In genomic region chr4:173334085-173334890, GRCh38 we compare ENCODE assay signal across 8 cellular contexts. TPM values are rescaled to one million over a fixed set of nuclear protein-coding genes. Genes with fewer than 3 reads are reported as not detected.
A peak's percentile ranks its signal among the peaks of the same experiment; 100 is the strongest.
DNase-seq lines count a peak whose midpoint lies in the region; ATAC-seq and TF ChIP-seq lines count a peak whose summit lies in the region.

Gene HMGB2, minus strand, starts transcription at chr4:173334358. Its CDS starts 709 bp downstream, at chr4:173333649.

- H3K79me2 ChIP-seq in neural progenitor cell (ENCODE audit: low read depth) = peaks cover 72% of the 10 kb centered on the region

- peaks cover 33% of the 10 kb centered on the region for H4K20me1 ChIP-seq in neural progenitor cell (ENCODE audit: low read depth)

- CTCF ChIA-PET in HEK293T (lab: Yijun Ruan, JAX) = interaction anchor here (1.4 to 1.7 kb wide), 3 partner anchors 31 to 77 kb away, joined by 3 to 6 read pairs (median 4); no protein-coding TSS in a partner anchor

- no peak for TF ChIP-seq CTCF in foreskin keratinocyte (conservative IDR thresholded peaks at IDR 0.05)
- TF ChIP-seq CTCF in neural progenitor cell (IDR thresholded peaks at IDR 0.05) = no peak

- no peaks in the 10 kb centered on the region for H3K9me3 ChIP-seq in neural progenitor cell (ENCODE audit: low read depth)

- POLR2A ChIA-PET in HEK293T (lab: Yijun Ruan, JAX) = interaction anchor here (0.6 to 6.3 kb wide), 71 partner anchors 9 to 949 kb away, joined by 3 to 317 read pairs (median 4); partner anchors contain the start of genes CEP44, FBXO8, GALNT7 and HAND2

- H3K4me3 ChIP-seq in neural progenitor cell = peak within 1 kb of the TSS; percentile 99

- peak within 1 kb of the TSS; percentile 100 for H3K4me3 Mint-ChIP-seq in neural progenitor cell

- H3K4me2 ChIP-seq in neural progenitor cell = peak within 1 kb of the TSS; percentile 95

- H3K27ac Mint-ChIP-seq in neural progenitor cell = peak within 1 kb of the TSS; percentile 100

- H2AFZ ChIP-seq in neural progenitor cell (replicated peaks) = peak within 1 kb of the TSS; percentile 97

- H3F3A ChIP-seq in neural progenitor cell (ENCODE audit: low read depth) = peaks cover 49% of the 10 kb centered on the region

- H3K27me3 Mint-ChIP-seq in neural progenitor cell (ENCODE audit: insufficient read depth, low read depth) = peaks cover 9% of the 10 kb centered on the region

- H3K36me3 Mint-ChIP-seq in neural progenitor cell = peaks cover 24% of the 10 kb centered on the region

- H3K27me3 ChIP-seq in foreskin keratinocyte (no peaks in the 10 kb centered on the region), neural progenitor cell (no peaks in the 10 kb centered on the region)

- peaks cover 3% of the 10 kb centered on the region for H3K9me3 Mint-ChIP-seq in neural progenitor cell

- peak; percentile 94 for ATAC-seq in foreskin keratinocyte

- in situ Hi-C loops in SK-MEL-5 (cut with HindIII; ENCODE audit: low pct_unique_long_range_greater_than_20kb, low sequenced_read_pairs) = no loop called here

- DNase-seq in GF-D8 (lab: John Stamatoyannopoulos, UW) (peak; percentile 98), HEK293T (ENCODE audit: extremely low spot score) (peak; percentile 94), MV-4-11 (lab: John Stamatoyannopoulos, UW) (peak; percentile 100), SK-MEL-5 (ENCODE audit: low read depth, low spot score) (peak; percentile 100), foreskin keratinocyte (peak; percentile 99), neural progenitor cell (ENCODE audit: low spot score) (peak; percentile 100), stromal cell of bone marrow (ENCODE audit: low read depth) (peak; percentile 100)
- peak; percentile 100 for DNase-seq in activated naive CD4-positive, alpha-beta T cell treated with Interleukin-2 at 50 U/mL for 16 hours

- peak within 1 kb of the TSS; percentile 100 for H3K9ac ChIP-seq in neural progenitor cell

- peaks cover 31% of the 10 kb centered on the region for H3K4me1 Mint-ChIP-seq in neural progenitor cell

- H3K4me1 ChIP-seq in foreskin keratinocyte = peaks cover 17% of the 10 kb centered on the region
- peaks cover 37% of the 10 kb centered on the region for H3K4me1 ChIP-seq in neural progenitor cell

- H3K27ac ChIP-seq in foreskin keratinocyte = peak within 1 kb of the TSS; percentile 96
- peak within 1 kb of the TSS; percentile 100 for H3K27ac ChIP-seq in neural progenitor cell

- H3K36me3 ChIP-seq in neural progenitor cell = peaks cover 36% of the 10 kb centered on the region

TF ChIP-seq in HEK293T, 16 proteins besides CTCF, POLR2A, EP300 and RAD21:
- TF ChIP-seq ELF4 (IDR thresholded peaks at IDR 0.05) = peak; percentile 82; the same call in 1 of the 2 replicates
- TF ChIP-seq CTBP1 (IDR thresholded peaks at IDR 0.05; ENCODE audit: borderline replicate concordance) = no peak
- TF ChIP-seq L3MBTL2 (conservative IDR thresholded peaks at IDR 0.05) = peak; percentile 84
- TF ChIP-seq FOXM1 (IDR thresholded peaks at IDR 0.05; ENCODE audit: borderline replicate concordance) = peak; percentile 100
- TF ChIP-seq PKNOX1 (IDR thresholded peaks at IDR 0.05) = peak; percentile 88
- TF ChIP-seq SP1 (IDR thresholded peaks at IDR 0.05) = no peak

RNA-seq across cellular contexts. Expression of gene HMGB2, which starts in this region (rescaled TPM):
- total RNA-seq in SK-MEL-5 (2014; rRNA removed; shearing (Covaris generic)) = 79.3 and 92.1 TPM in 2 replicates
- polyA plus RNA-seq in SK-MEL-5 (2015; cell fraction: cytosol; rRNA removed) = 109 and 118 TPM in 2 replicates
- 78.4 and 105 TPM in 2 replicates for polyA plus RNA-seq in SK-MEL-5 (2015; cell fraction: nucleus; rRNA removed)
- 112 and 151 TPM in 2 replicates for total RNA-seq in foreskin keratinocyte
- polyA plus RNA-seq in foreskin keratinocyte = 109 and 158 TPM in 2 replicates
- 655 and 1,033 TPM in 2 replicates for total RNA-seq in neural progenitor cell (ENCODE audit: low replicate concordance)

Comparison
In these comparisons a context has a peak if more than half of its experiments do, and no peak if none do; other contexts are left out.
1. Peak in every context shown above with its lines: DNase-seq, ATAC-seq, H3K4me3 ChIP-seq and H3K27ac ChIP-seq.